In genomic region chrX:48999030-48999429, GRCh38 we compare ENCODE assay signal across 11 cellular contexts.
"Had no signal": no experiment of that assay in that cellular context is flagged by ENCODE, and none has a peak within 500 bp of the region (broad histone marks: within the 10 kb centered on the region; RNA-seq: fewer than 3 reads in every experiment).

No MANE protein-coding gene starts in this region.

- ATAC-seq: effector memory CD8-positive, alpha-beta T cell; left colon; lower lobe of right lung; natural killer cell treated with Interleukin-12 subunit alpha and Interleukin-12 subunit beta and Interleukin-15 and Interleukin-18, amount 100 ng/mL, for 72 hours had no signal

- H3K27ac Mint-ChIP-seq: activated naive CD4-positive, alpha-beta T cell treated with anti-CD3 and anti-CD28 coated beads, Interleukin-2, amount 50 U/mL, for 24 hours; effector memory CD8-positive, alpha-beta T cell; natural killer cell treated with Interleukin-12 subunit alpha and Interleukin-12 subunit beta and Interleukin-15 and Interleukin-18, amount 100 ng/mL, for 72 hours had no signal

- DNase-seq: adrenal gland; effector memory CD8-positive, alpha-beta T cell; esophagus squamous epithelium; left colon; lower lobe of right lung; sigmoid colon; SJCRH30; stomach; trophoblast cell had no signal

- H3K27me3 Mint-ChIP-seq: activated naive CD4-positive, alpha-beta T cell treated with anti-CD3 and anti-CD28 coated beads, Interleukin-2, amount 50 U/mL, for 24 hours; effector memory CD8-positive, alpha-beta T cell had no signal

- H3K9me3 Mint-ChIP-seq: activated naive CD4-positive, alpha-beta T cell treated with anti-CD3 and anti-CD28 coated beads, Interleukin-2, amount 50 U/mL, for 24 hours; effector memory CD8-positive, alpha-beta T cell; natural killer cell treated with Interleukin-12 subunit alpha and Interleukin-12 subunit beta and Interleukin-15 and Interleukin-18, amount 100 ng/mL, for 72 hours had no signal

- H3K4me3 Mint-ChIP-seq: activated naive CD4-positive, alpha-beta T cell treated with anti-CD3 and anti-CD28 coated beads, Interleukin-2, amount 50 U/mL, for 24 hours; effector memory CD8-positive, alpha-beta T cell had no signal
